In genomic region chr12:132788375-132789098, GRCh38 we compare ENCODE assay signal across 1 cellular context.
TF ChIP-seq lines count a peak whose summit lies in the region.

No MANE protein-coding gene starts in this region.

TF ChIP-seq in HCT116, 20 proteins besides CTCF, POLR2A, EP300 and RAD21 (continued from another document):
- TF ChIP-seq, protein P1, sequence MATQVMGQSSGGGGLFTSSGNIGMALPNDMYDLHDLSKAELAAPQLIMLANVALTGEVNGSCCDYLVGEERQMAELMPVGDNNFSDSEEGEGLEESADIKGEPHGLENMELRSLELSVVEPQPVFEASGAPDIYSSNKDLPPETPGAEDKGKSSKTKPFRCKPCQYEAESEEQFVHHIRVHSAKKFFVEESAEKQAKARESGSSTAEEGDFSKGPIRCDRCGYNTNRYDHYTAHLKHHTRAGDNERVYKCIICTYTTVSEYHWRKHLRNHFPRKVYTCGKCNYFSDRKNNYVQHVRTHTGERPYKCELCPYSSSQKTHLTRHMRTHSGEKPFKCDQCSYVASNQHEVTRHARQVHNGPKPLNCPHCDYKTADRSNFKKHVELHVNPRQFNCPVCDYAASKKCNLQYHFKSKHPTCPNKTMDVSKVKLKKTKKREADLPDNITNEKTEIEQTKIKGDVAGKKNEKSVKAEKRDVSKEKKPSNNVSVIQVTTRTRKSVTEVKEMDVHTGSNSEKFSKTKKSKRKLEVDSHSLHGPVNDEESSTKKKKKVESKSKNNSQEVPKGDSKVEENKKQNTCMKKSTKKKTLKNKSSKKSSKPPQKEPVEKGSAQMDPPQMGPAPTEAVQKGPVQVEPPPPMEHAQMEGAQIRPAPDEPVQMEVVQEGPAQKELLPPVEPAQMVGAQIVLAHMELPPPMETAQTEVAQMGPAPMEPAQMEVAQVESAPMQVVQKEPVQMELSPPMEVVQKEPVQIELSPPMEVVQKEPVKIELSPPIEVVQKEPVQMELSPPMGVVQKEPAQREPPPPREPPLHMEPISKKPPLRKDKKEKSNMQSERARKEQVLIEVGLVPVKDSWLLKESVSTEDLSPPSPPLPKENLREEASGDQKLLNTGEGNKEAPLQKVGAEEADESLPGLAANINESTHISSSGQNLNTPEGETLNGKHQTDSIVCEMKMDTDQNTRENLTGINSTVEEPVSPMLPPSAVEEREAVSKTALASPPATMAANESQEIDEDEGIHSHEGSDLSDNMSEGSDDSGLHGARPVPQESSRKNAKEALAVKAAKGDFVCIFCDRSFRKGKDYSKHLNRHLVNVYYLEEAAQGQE (IDR thresholded peaks at IDR 0.05; ENCODE audit: low read depth) = no peak
- no peak for TF ChIP-seq EZH2 (IDR thresholded peaks at IDR 0.05)
- no peak for TF ChIP-seq ATF3 (IDR thresholded peaks at IDR 0.05)
- TF ChIP-seq FOSL1 (IDR thresholded peaks at IDR 0.05; ENCODE audit: low read depth) = no peak
- TF ChIP-seq MAX (IDR thresholded peaks at IDR 0.05) = no peak
- no peak for TF ChIP-seq SIN3A (IDR thresholded peaks at IDR 0.05; ENCODE audit: low read depth)
- no peak for TF ChIP-seq ZFX (IDR thresholded peaks at IDR 0.05)
- TF ChIP-seq SRF (IDR thresholded peaks at IDR 0.05; ENCODE audit: low read depth) = no peak
- no peak for TF ChIP-seq CBX3 (IDR thresholded peaks at IDR 0.05; ENCODE audit: low read depth)
- no peak for TF ChIP-seq ZBTB33 (IDR thresholded peaks at IDR 0.05; ENCODE audit: extremely low read depth, insufficient replicate concordance, low read length)
- no peak for TF ChIP-seq ELF1 (IDR thresholded peaks at IDR 0.05; ENCODE audit: borderline replicate concordance, low read depth)
- TF ChIP-seq SP1 (IDR thresholded peaks at IDR 0.05; ENCODE audit: low read depth) = no peak
- TF ChIP-seq TCF7L2 (IDR thresholded peaks at IDR 0.05; ENCODE audit: borderline replicate concordance, extremely low read depth, insufficient read depth, insufficient read length) = no peak
- TF ChIP-seq CEBPB (IDR thresholded peaks at IDR 0.05; ENCODE audit: low read depth) = no peak
- no peak for TF ChIP-seq ZNF274 (IDR thresholded peaks at IDR 0.05; ENCODE audit: low read depth, low read length)
